In the genomic region with DNA sequence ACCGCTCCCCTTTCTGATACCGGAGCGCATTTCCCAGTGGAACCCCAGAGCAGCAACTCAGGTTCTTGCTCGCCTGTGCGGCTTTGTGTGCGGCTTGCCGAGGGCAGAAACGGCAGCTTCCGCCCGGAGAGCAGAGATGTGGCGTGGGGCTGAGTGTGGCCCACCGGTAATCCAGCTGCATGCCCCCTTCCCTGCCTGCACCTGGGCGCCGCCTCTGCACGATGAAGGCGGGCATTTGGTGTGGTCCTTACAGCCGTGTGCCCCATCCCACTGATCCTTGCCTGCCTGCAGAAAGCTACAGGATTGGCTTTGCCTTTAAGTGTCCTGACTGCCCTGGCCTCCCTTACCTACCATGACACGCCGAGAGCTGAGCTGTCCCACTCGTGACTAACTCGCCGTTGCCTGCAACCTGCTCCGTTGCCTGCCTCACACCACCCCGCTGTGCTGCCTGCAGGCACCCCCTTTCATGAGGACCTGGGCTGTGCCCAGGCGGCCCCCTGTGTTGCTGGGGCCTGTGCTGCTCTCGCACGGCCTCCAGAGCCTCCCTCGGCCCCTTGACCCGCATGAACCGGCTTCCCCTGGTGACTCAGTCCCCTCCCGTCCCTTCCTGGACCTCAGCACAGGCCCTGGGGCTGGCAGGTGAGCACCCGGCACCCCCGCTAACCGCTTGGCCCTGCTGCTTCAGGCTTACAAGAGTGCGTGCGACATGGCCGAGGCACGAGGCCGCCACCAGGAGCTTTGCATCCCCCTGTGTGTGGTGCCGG, we compare ENCODE assay signal across 27 cellular contexts. TPM values are rescaled to one million over a fixed set of nuclear protein-coding genes. Genes with fewer than 3 reads are reported as not detected.
A peak's percentile ranks its signal among the peaks of the same experiment; 100 is the strongest.
DNase-seq lines count a peak whose midpoint lies in the region; ATAC-seq, FAIRE-seq and TF ChIP-seq lines count a peak whose summit lies in the region.
"Had no signal": no experiment of that assay in that cellular context is flagged by ENCODE, and none has a peak within 500 bp of the region (broad histone marks: within the 10 kb centered on the region; RNA-seq: fewer than 3 reads in every experiment).

No MANE protein-coding gene starts in this region.

- POLR2A ChIA-PET in Caco-2 (lab: Charles Lee): no interaction called here
- POLR2A ChIA-PET in HEK293 (lab: Yijun Ruan, JAX): no interaction called here

- no peaks in the 10 kb centered on the region for H3K9me3 ChIP-seq in Caco-2
- no peaks in the 10 kb centered on the region for H3K9me3 ChIP-seq in HEK293 (ENCODE audit: control insufficient read depth, insufficient read depth, low read depth, low read length)
- H3K9me3 ChIP-seq in trophoblast cell (ENCODE audit: insufficient read depth, low read depth, low read length): peaks cover 2% of the 10 kb centered on the region
- no peaks in the 10 kb centered on the region for H3K9me3 ChIP-seq in endodermal cell (ENCODE audit: control insufficient read depth, low read length)
- H3K9me3 ChIP-seq: HAP-1 had no signal

- in situ Hi-C loops in brain microvascular endothelial cell (cut with HindIII; ENCODE audit: low pct_ligation_motif_present, low sequenced_read_pairs): no loop called here

- no peak overlapping the region for H2BK120ac ChIP-seq in trophoblast cell (ENCODE audit: insufficient read depth, low read length, poor library complexity)

- no peaks in the 10 kb centered on the region for H3K27me3 Mint-ChIP-seq in Caco-2 (ENCODE audit: insufficient read depth, unreplicated experiment)
- no peaks in the 10 kb centered on the region for H3K27me3 Mint-ChIP-seq in brain
- H3K27me3 Mint-ChIP-seq in endodermal cell (ENCODE audit: insufficient read depth): no peaks in the 10 kb centered on the region
- H3K27me3 Mint-ChIP-seq: CD8-positive, alpha-beta memory T cell had no signal

- H3K27me3 ChIP-seq in Caco-2 (replicated peaks; ENCODE audit: control insufficient read depth, insufficient read depth, low read length) (no peaks in the 10 kb centered on the region), trophoblast cell (ENCODE audit: insufficient read depth, low read length) (no peaks in the 10 kb centered on the region), brain microvascular endothelial cell (replicated peaks) (no peaks in the 10 kb centered on the region), endodermal cell (ENCODE audit: control insufficient read depth, insufficient read depth, low read length, poor library complexity, severe bottlenecking) (no peaks in the 10 kb centered on the region)

- H3K4me3 Mint-ChIP-seq in Caco-2 (ENCODE audit: unreplicated experiment) (no peak overlapping the region), brain (no peak overlapping the region), endodermal cell (no peak overlapping the region)
- H3K4me3 Mint-ChIP-seq: CD14-positive monocyte; CD8-positive, alpha-beta memory T cell had no signal

- H3K27ac Mint-ChIP-seq in Caco-2 (ENCODE audit: unreplicated experiment) (peak overlapping the region; percentile 28), brain (peak overlapping the region in 3 of 5 experiments; percentile 31 to 95 (median 42)), endodermal cell (no peak overlapping the region)
- H3K27ac Mint-ChIP-seq: CD14-positive monocyte had no signal

- DNase-seq in Caco-2 (no peak), trophoblast cell (peak; percentile 87 to 91), brain microvascular endothelial cell (no peak), endodermal cell (no peak), D721Med (ENCODE audit: insufficient read length, low spot score) (no peak)
- DNase-seq: Calu3; DMS153; GM23248; IMR-90; MM.1S; NCI-H1048; NCI-H1417; NCI-H1694; NCI-H2029 treated with DMSO at 0.1 percent for 48 hours; NCI-H446 treated with DMSO at 0.1 percent for 48 hours; NCI-H82; NK-92 treated with Interleukin-12 subunit alpha and Interleukin-12 subunit beta, amount 100 ng/mL, for 24 hours; SIG-M5 had no signal

- no peak overlapping the region for H4K91ac ChIP-seq in trophoblast cell (ENCODE audit: low read depth, low read length)

- no peak overlapping the region for H3K4me3 ChIP-seq in Caco-2 (ENCODE audit: low read depth, low read length)
- no peak overlapping the region for H3K4me3 ChIP-seq in HEK293 (ENCODE audit: low read depth, low read length)
- H3K4me3 ChIP-seq in trophoblast cell (ENCODE audit: low read depth, low read length): no peak overlapping the region
- H3K4me3 ChIP-seq in brain microvascular endothelial cell (ENCODE audit: low read depth, low read length): no peak overlapping the region
- no peak overlapping the region for H3K4me3 ChIP-seq in endodermal cell (ENCODE audit: low read length)
- H3K4me3 ChIP-seq: GM23248, HAP-1, SK-N-MC had no signal

- H2AFZ ChIP-seq in trophoblast cell (ENCODE audit: insufficient read depth, low read length, poor library complexity): no peak overlapping the region
- H2AFZ ChIP-seq: GM23248 had no signal

- H4K8ac ChIP-seq in trophoblast cell (ENCODE audit: low read depth, low read length): no peak overlapping the region

- ATAC-seq in GM19397 (IDR thresholded peaks at IDR 0.05; ENCODE audit: unreplicated experiment): no peak
- ATAC-seq: Panc1 had no signal

- H2BK5ac ChIP-seq in trophoblast cell (ENCODE audit: low read depth, low read length, poor library complexity): no peak overlapping the region

- H3K36me3 Mint-ChIP-seq in Caco-2 (ENCODE audit: insufficient read depth, unreplicated experiment) (peaks cover 95% of the 10 kb centered on the region), brain (peaks cover 51% of the 10 kb centered on the region), endodermal cell (ENCODE audit: low read depth) (peaks cover 45% of the 10 kb centered on the region)

- H3K4me1 ChIP-seq in Caco-2 (no peaks in the 10 kb centered on the region), HEK293 (ENCODE audit: control insufficient read depth, insufficient read depth, low read length) (peaks cover 12% of the 10 kb centered on the region; the same call in 1 of the 2 replicates), trophoblast cell (ENCODE audit: control insufficient read depth in 1 of 2, insufficient read depth in 2 of 2, low read length in 2 of 2) (peaks cover 5 to 6% of the 10 kb centered on the region in 2 experiments), endodermal cell (ENCODE audit: control insufficient read depth, insufficient read depth, low read length) (no peaks in the 10 kb centered on the region)
- H3K4me1 ChIP-seq: HAP-1 had no signal

- H3K4me1 Mint-ChIP-seq in Caco-2 (ENCODE audit: low read depth, unreplicated experiment) (peaks cover 6% of the 10 kb centered on the region), brain (peaks cover 28% of the 10 kb centered on the region), endodermal cell (no peaks in the 10 kb centered on the region)
- H3K4me1 Mint-ChIP-seq: CD14-positive monocyte; CD8-positive, alpha-beta memory T cell had no signal

- no peak overlapping the region for H3K4me2 ChIP-seq in trophoblast cell (ENCODE audit: low read length)
- H3K4me2 ChIP-seq: KMS-11 had no signal

- TF ChIP-seq CTCF in Caco-2 (IDR thresholded peaks at IDR 0.05; ENCODE audit: insufficient read depth in 1 of 2, low read depth in 1 of 2, low read length in 1 of 2, severe bottlenecking in 1 of 2, unreplicated experiment in 1 of 2) (no peak), HEK293 (tag by site-specific recombination; IDR thresholded peaks at IDR 0.05) (no peak), brain (conservative IDR thresholded peaks at IDR 0.05) (no peak), brain microvascular endothelial cell (IDR thresholded peaks at IDR 0.05; ENCODE audit: low read depth, low read length, missing control alignments) (no peak), endodermal cell (conservative IDR thresholded peaks at IDR 0.05) (no peak), D721Med (IDR thresholded peaks at IDR 0.05; ENCODE audit: insufficient read depth, missing control alignments) (no peak)

- no peak overlapping the region for H4K12ac ChIP-seq in trophoblast cell (ENCODE audit: low read depth, low read length)

- H2BK12ac ChIP-seq in trophoblast cell (ENCODE audit: low read length): no peak overlapping the region

- H3K23ac ChIP-seq in trophoblast cell (ENCODE audit: low read length): no peak overlapping the region

- peak overlapping the region; percentile 30 for H3K18ac ChIP-seq in trophoblast cell (ENCODE audit: low read length)

- CTCF ChIA-PET in Caco-2 (lab: Charles Lee): no interaction called here
- CTCF ChIA-PET in HEK293 (lab: Yijun Ruan, JAX): no interaction called here

- FAIRE-seq in D721Med (lab: Jason Lieb, UNC): no peak

- intact Hi-C loops in Caco-2 (cut with micrococcal nuclease; ENCODE audit: unreplicated experiment): no loop called here

- no peaks in the 10 kb centered on the region for H3K79me2 ChIP-seq in trophoblast cell (ENCODE audit: control insufficient read depth, insufficient read depth, low read length, poor library complexity)

- no CpG with 5 or more reads among the region's 40 CpGs for WGBS in trophoblast cell (ENCODE audit: extremely low coverage, insufficient coverage, insufficient read length)
- 92 to 94% methylated on average over 32 to 40 of the region's 40 CpGs for WGBS in endodermal cell (ENCODE audit: insufficient coverage in 1 of 2, insufficient read length in 1 of 2), 2 experiments

- H3K14ac ChIP-seq in trophoblast cell (ENCODE audit: low read length): no peak overlapping the region

- H3K9ac ChIP-seq in trophoblast cell (ENCODE audit: low read length) (no peak overlapping the region), endodermal cell (ENCODE audit: extremely low read depth, low read length, poor library complexity, severe bottlenecking) (no peak overlapping the region)
- H3K9ac ChIP-seq: GM23248, KMS-11 had no signal

- H3K27ac ChIP-seq in HEK293 (ENCODE audit: extremely low read depth, low read depth, low read length) (no peak overlapping the region), trophoblast cell (ENCODE audit: low read depth, low read length) (no peak overlapping the region), brain microvascular endothelial cell (no peak overlapping the region), endodermal cell (ENCODE audit: low read depth, low read length) (no peak overlapping the region)
- H3K27ac ChIP-seq: GM23248, KMS-11, SK-N-MC had no signal

- H3K9me3 Mint-ChIP-seq in Caco-2 (ENCODE audit: unreplicated experiment): no peaks in the 10 kb centered on the region
- peaks cover 0 to 2% (median 0%) of the 10 kb centered on the region in 5 experiments for H3K9me3 Mint-ChIP-seq in brain
- H3K9me3 Mint-ChIP-seq in endodermal cell: peaks cover 1% of the 10 kb centered on the region
- H3K9me3 Mint-ChIP-seq: CD8-positive, alpha-beta memory T cell had no signal

- H3K36me3 ChIP-seq in Caco-2 (ENCODE audit: control insufficient read depth, insufficient read depth, low read length) (peaks cover 3% of the 10 kb centered on the region), HEK293 (ENCODE audit: control insufficient read depth in 2 of 2, insufficient read depth in 1 of 2, low read length in 2 of 2) (peaks cover 5 to 62% of the 10 kb centered on the region in 2 experiments; a peak in 2 of 3 replicates), trophoblast cell (ENCODE audit: control insufficient read depth in 1 of 2, insufficient read depth in 2 of 2, low read length in 2 of 2) (peaks cover 81 to 84% of the 10 kb centered on the region in 2 experiments), brain microvascular endothelial cell (replicated peaks) (peaks cover 64% of the 10 kb centered on the region), endodermal cell (ENCODE audit: control insufficient read depth, insufficient read depth, low read length) (peaks cover 3% of the 10 kb centered on the region)

- peaks cover 2% of the 10 kb centered on the region for H3K79me1 ChIP-seq in trophoblast cell (ENCODE audit: low read length)

- no peak overlapping the region for H2AK5ac ChIP-seq in trophoblast cell (ENCODE audit: low read length)

- BruUV-seq in Caco-2 (replicated peaks; lab: Mats Ljungman, UMichigan): no TSS peak

- no peak overlapping the region for H3K4ac ChIP-seq in trophoblast cell (ENCODE audit: low read depth, low read length)

RNA-seq across cellular contexts. Expression of gene PITRM1, which starts 48.0 kb away (rescaled TPM):
- total RNA-seq in Caco-2 (2022): 80.5 and 85.4 TPM in 2 replicates
- 71.6 TPM for polyA plus RNA-seq in brain (ENCODE audit: insufficient read depth, low read depth, low replicate concordance)
- polyA plus RNA-seq in trophoblast cell (2013): 38.5 and 39.4 TPM in 2 replicates
- 10 to 100 TPM; 45.3 to 50.2 TPM for total RNA-seq in endodermal cell
- 47.0 TPM for polyA plus RNA-seq in endodermal cell (2013, experiment 1 of 2)
- polyA plus RNA-seq in endodermal cell (2013, experiment 2 of 2): 39.2 TPM

RNA-seq across cellular contexts. Expression of gene PFKP, which starts 57.2 kb away (rescaled TPM):
- total RNA-seq in Caco-2 (2022) (218 and 234 TPM in 2 replicates), endodermal cell (10 to 100 TPM; 58.0 to 82.3 TPM)
- polyA plus RNA-seq in brain (ENCODE audit: insufficient read depth, low read depth, low replicate concordance): 167 TPM
- 229 and 243 TPM in 2 replicates for polyA plus RNA-seq in trophoblast cell (2013)
- 42.3 TPM for polyA plus RNA-seq in endodermal cell (2013, experiment 1 of 2)
- 39.7 TPM for polyA plus RNA-seq in endodermal cell (2013, experiment 2 of 2)

Comparison
In these comparisons a context has a peak if more than half of its experiments do, and no peak if none do; other contexts are left out.
1. DNase-seq: peak in trophoblast cell (2 of 2); none in Caco-2 (0 of 2), brain microvascular endothelial cell (single experiment), endodermal cell (single experiment) and D721Med (single experiment).